Comparison of ENCODE assay signal across 11 cellular contexts in the genomic region with DNA sequence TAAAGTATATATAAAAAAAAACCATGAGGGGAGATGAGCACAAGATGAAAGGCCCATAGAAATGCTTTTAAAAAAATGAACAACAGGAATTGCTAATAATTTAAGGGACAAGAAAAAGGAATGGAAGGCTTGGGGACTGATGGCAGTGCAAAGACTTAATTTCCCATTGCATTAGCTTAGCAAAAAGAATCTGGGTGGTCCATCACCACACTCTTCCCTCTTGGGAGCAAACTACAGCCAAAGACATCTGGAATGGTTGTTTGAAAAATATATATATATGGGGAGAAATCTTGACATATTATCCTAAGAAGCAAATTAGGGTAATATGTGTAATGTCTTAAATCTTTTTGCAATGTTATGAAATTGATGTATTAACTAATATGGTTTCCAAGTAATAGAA.
"Had no signal": no experiment of that assay in that cellular context is flagged by ENCODE, and none has a peak within 500 bp of the region (broad histone marks: within the 10 kb centered on the region; RNA-seq: fewer than 3 reads in every experiment).

No MANE protein-coding gene starts in this region.

- H3K9me3 ChIP-seq: gastroesophageal sphincter, left ventricle myocardium inferior, pancreas, stomach, thoracic aorta had no signal

- H3K27ac Mint-ChIP-seq: activated naive CD8-positive, alpha-beta T cell; T-helper 2 cell treated with Interferon-gamma antibody and Interleukin-4, amounts not matched to agents 5 μg/mL and 100 μg/mL, for 36 hours had no signal

- FAIRE-seq: kidney, pancreas had no signal

- H3K27me3 ChIP-seq: gastroesophageal sphincter, pancreas, stomach had no signal

- H3K36me3 Mint-ChIP-seq: activated naive CD8-positive, alpha-beta T cell had no signal

- H3K27ac ChIP-seq: gastroesophageal sphincter, left ventricle myocardium inferior, pancreas, skin epidermis, stomach had no signal

- DNase-seq: activated CD4-positive, alpha-beta T cell treated with anti-CD3 and anti-CD28 coated beads, Interleukin-2, amount 50 U/mL, for 1 hour; activated T-cell treated with anti-CD3 and anti-CD28 coated beads, Interleukin-2, amount 50 U/mL, for 1 hour; kidney; left ventricle myocardium inferior; pancreas; stomach had no signal

- H3K4me1 ChIP-seq: gastroesophageal sphincter, left ventricle myocardium inferior, pancreas, stomach had no signal

- ATAC-seq: gastroesophageal sphincter, pancreas had no signal

- H3K4me3 Mint-ChIP-seq: activated naive CD8-positive, alpha-beta T cell; T-helper 2 cell treated with Interferon-gamma antibody and Interleukin-4, amounts not matched to agents 5 μg/mL and 100 μg/mL, for 36 hours had no signal

- H3K27me3 Mint-ChIP-seq: activated naive CD8-positive, alpha-beta T cell had no signal

- H3K4me3 ChIP-seq: gastroesophageal sphincter, left ventricle myocardium inferior, pancreas, skin epidermis, stomach, thoracic aorta had no signal

- H3K36me3 ChIP-seq: gastroesophageal sphincter, left ventricle myocardium inferior, pancreas, stomach, thoracic aorta had no signal
